ENCODE assay signal across 28 cellular contexts in genomic region chr2:211126256-211126655, GRCh38.
"Had no signal": no experiment of that assay in that cellular context is flagged by ENCODE, and none has a peak within 500 bp of the region (broad histone marks: within the 10 kb centered on the region; RNA-seq: fewer than 3 reads in every experiment).

No MANE protein-coding gene starts in this region.

- H3K9me3 ChIP-seq: colonic mucosa, esophagus muscularis mucosa, esophagus squamous epithelium, gastrocnemius medialis, gastroesophageal sphincter, heart left ventricle, heart right ventricle had no signal

- H3K27me3 ChIP-seq: colonic mucosa, esophagus muscularis mucosa, esophagus squamous epithelium, foreskin keratinocyte, gastrocnemius medialis, gastroesophageal sphincter, heart left ventricle had no signal

- H3K36me3 ChIP-seq: colonic mucosa, esophagus muscularis mucosa, esophagus squamous epithelium, gastrocnemius medialis, gastroesophageal sphincter, heart left ventricle, heart right ventricle had no signal

- DNase-seq: colonic mucosa; cortex of kidney; dermis blood vessel endothelial cell; dorsolateral prefrontal cortex; effector CD4-positive, alpha-beta T cell; effector CD8-positive, alpha-beta T cell; effector memory CD4-positive, alpha-beta T cell; effector memory CD8-positive, alpha-beta T cell; endodermal cell; esophagus squamous epithelium; foreskin fibroblast; foreskin keratinocyte; foreskin melanocyte; gastrocnemius medialis; glutamatergic neuron; head of caudate nucleus; heart left ventricle; heart right ventricle had no signal

- H3K9me3 Mint-ChIP-seq: dendritic cell treated with granulocyte-macrophage colony-stimulating factor and Interleukin-4, amounts not matched to agents 40 ng/mL and 50 ng/mL, for 4 days; endodermal cell had no signal

- H3K27ac ChIP-seq: colonic mucosa, coronary artery, dorsolateral prefrontal cortex, epithelial cell of prostate, esophagus muscularis mucosa, esophagus squamous epithelium, foreskin keratinocyte, gastrocnemius medialis, gastroesophageal sphincter, heart left ventricle, heart right ventricle had no signal

- H3K27me3 Mint-ChIP-seq: dendritic cell treated with granulocyte-macrophage colony-stimulating factor and Interleukin-4, amounts not matched to agents 40 ng/mL and 50 ng/mL, for 4 days; effector memory CD8-positive, alpha-beta T cell had no signal

- H3K4me3 Mint-ChIP-seq: dendritic cell treated with granulocyte-macrophage colony-stimulating factor and Interleukin-4, amounts not matched to agents 40 ng/mL and 50 ng/mL, for 4 days; effector memory CD8-positive, alpha-beta T cell; endodermal cell had no signal

- H3K4me1 Mint-ChIP-seq: endodermal cell had no signal

- H3K4me3 ChIP-seq: colonic mucosa, coronary artery, dorsolateral prefrontal cortex, esophagus muscularis mucosa, esophagus squamous epithelium, gastrocnemius medialis, gastroesophageal sphincter, heart left ventricle, heart right ventricle had no signal

- H3K27ac Mint-ChIP-seq: dendritic cell treated with granulocyte-macrophage colony-stimulating factor and Interleukin-4, amounts not matched to agents 40 ng/mL and 50 ng/mL, for 4 days; effector memory CD8-positive, alpha-beta T cell; endodermal cell had no signal

- H3K4me1 ChIP-seq: colonic mucosa, esophagus muscularis mucosa, esophagus squamous epithelium, gastrocnemius medialis, gastroesophageal sphincter, heart left ventricle, heart right ventricle had no signal

- FAIRE-seq: colon, endometrium, endothelial cell of umbilical vein, frontal cortex had no signal

- ATAC-seq: effector memory CD8-positive, alpha-beta T cell; esophagus mucosa; foreskin keratinocyte; gastrocnemius medialis; gastroesophageal sphincter; heart left ventricle; heart right ventricle had no signal
